Comparison of ENCODE assay signal across 8 cellular contexts in the genomic region with DNA sequence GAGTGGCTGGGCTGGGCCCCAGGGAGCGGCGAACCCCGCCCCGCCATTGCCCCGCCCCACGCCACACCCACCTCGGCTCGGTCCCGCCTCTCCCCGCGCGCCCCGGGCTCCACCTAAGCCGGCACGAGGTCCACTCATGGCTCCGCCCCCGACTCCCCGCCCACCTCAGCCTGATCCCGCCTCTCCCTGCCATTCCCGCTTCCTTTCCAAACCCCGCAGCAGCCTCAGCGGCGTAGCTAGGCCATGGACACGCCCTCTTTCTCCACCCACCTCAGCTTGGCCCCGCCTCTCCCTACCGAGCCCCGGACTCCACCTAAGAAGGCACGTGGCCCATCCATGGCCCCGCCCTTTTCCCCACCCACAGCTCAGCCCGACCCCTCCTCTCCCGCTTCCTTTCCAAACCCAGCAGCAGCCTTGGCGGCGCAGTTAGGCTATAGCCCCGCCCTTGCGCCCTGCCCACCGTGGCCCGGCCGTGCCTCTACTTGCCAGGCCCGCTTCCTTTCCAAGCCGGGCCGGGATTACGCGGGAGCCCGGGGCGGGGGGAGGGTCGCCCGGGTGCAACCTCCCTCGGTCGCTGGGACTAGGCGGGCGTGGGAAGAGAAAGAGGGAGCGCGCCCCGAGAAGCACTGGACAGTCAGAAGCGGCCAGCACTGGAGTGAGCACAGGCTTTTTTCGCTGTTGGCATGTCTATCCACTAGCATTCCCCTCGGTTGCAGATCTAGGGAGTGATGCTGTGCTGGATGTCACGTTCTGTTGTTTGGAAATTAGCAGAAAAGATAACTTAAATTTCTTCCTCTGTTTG. TPM values are rescaled to one million over a fixed set of nuclear protein-coding genes. Genes with fewer than 3 reads are reported as not detected.
DNase-seq lines count a peak whose midpoint lies in the region; ATAC-seq, FAIRE-seq and TF ChIP-seq lines count a peak whose summit lies in the region.

A gene with protein sequence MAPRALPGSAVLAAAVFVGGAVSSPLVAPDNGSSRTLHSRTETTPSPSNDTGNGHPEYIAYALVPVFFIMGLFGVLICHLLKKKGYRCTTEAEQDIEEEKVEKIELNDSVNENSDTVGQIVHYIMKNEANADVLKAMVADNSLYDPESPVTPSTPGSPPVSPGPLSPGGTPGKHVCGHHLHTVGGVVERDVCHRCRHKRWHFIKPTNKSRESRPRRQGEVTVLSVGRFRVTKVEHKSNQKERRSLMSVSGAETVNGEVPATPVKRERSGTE (minus strand): TSS at position 4 of the 802 bp plus-strand sequence. CDS start 89 bp downstream, outside the sequence.

- TF ChIP-seq EP300 in transverse colon (IDR thresholded peaks at IDR 0.05; ENCODE audit: low read depth) = no peak

- H3K9me3 ChIP-seq in T-helper 17 cell (ENCODE audit: control insufficient read depth, low read length, poor library complexity, severe bottlenecking) (no peaks in the 10 kb centered on the region), heart left ventricle (no peaks in the 10 kb centered on the region), transverse colon (no peaks in the 10 kb centered on the region)

- TF ChIP-seq POLR2A in GM12892 (IDR thresholded peaks at IDR 0.05; ENCODE audit: low read depth, low read length) (no peak), heart left ventricle (IDR thresholded peaks at IDR 0.05) (peak in 1 of 2 donors; percentile 12), transverse colon (IDR thresholded peaks at IDR 0.05) (no peak)

- H3K4me3 Mint-ChIP-seq in T-helper 17 cell = peak within 1 kb of the TSS; percentile 95

- H3K27me3 ChIP-seq in heart left ventricle (no peaks in the 10 kb centered on the region), transverse colon (no peaks in the 10 kb centered on the region)

- H3K27ac ChIP-seq in heart left ventricle (peak within 1 kb of the TSS; percentile 75 to 98 (median 96)), transverse colon (peak within 1 kb of the TSS; percentile 95 to 99 (median 97))

- peaks cover 5% of the 10 kb centered on the region for H3K27me3 Mint-ChIP-seq in T-helper 17 cell

- H3K4me1 Mint-ChIP-seq in T-helper 17 cell = peaks cover 27% of the 10 kb centered on the region

- 0 to 2% (median 0%) methylated on average over 42 to 58 of the region's 58 CpGs for WGBS in heart left ventricle, 4 donors
- WGBS in transverse colon (ENCODE audit: low coverage in 1 of 2), 2 donors = 0 to 3% methylated on average over 4 to 23 of the region's 58 CpGs

- TF ChIP-seq CTCF in heart left ventricle (IDR thresholded peaks at IDR 0.05) (no peak), transverse colon (IDR thresholded peaks at IDR 0.05) (no peak)

- H3K36me3 ChIP-seq in heart left ventricle (no peaks in the 10 kb centered on the region), transverse colon (no peaks in the 10 kb centered on the region)

- peak; percentile 90 for DNase-seq in GM12892 (ENCODE audit: insufficient read length)
- peak; percentile 98 for DNase-seq in NCI-H1694 (lab: John Stamatoyannopoulos, UW)
- peak; percentile 96 to 99 (median 97) for DNase-seq in T-helper 17 cell
- DNase-seq in amniotic stem cell (lab: John Stamatoyannopoulos, UW) = peak; percentile 98
- peak; percentile 99 to 100 (median 100) for DNase-seq in heart left ventricle
- DNase-seq in pons (ENCODE audit: low spot score) = peak; percentile 100
- peak; percentile 100 for DNase-seq in transverse colon

- in situ Hi-C loops in transverse colon (cut with MboI; ENCODE audit: low pct_ligation_motif_present in 1 of 4, low pct_unique_long_range_greater_than_20kb in 1 of 4, low sequenced_read_pairs in 3 of 4) = no loop called here

- H3K27ac Mint-ChIP-seq in T-helper 17 cell = peak within 1 kb of the TSS; percentile 91

- intact Hi-C loops in heart left ventricle (cut with DNase I) = loop anchor here (2.0 to 10.0 kb wide), 11 partner anchors 20 to 988 kb away; a partner anchor contains a TSS
- intact Hi-C loops in transverse colon (cut with DNase I; ENCODE audit: low total_unique reads) = no loop called here

- H3K36me3 Mint-ChIP-seq in T-helper 17 cell (ENCODE audit: low read depth) = peaks cover 4% of the 10 kb centered on the region

- peak; percentile 99 for FAIRE-seq in GM12892 (lab: Jason Lieb, UNC)

- peak within 1 kb of the TSS; percentile 65 to 99 (median 92) for H3K4me3 ChIP-seq in heart left ventricle
- peak within 1 kb of the TSS; percentile 72 to 98 (median 81) for H3K4me3 ChIP-seq in transverse colon

- H3K4me1 ChIP-seq in heart left ventricle (peaks cover 0 to 47% (median 24%) of the 10 kb centered on the region in 12 donors), transverse colon (peaks cover 20 to 40% (median 31%) of the 10 kb centered on the region in 4 donors)

- ATAC-seq in HG02885 (IDR thresholded peaks at IDR 0.05; ENCODE audit: poor library complexity, unreplicated experiment) (peak; percentile 85), T-helper 17 cell (peak; percentile 86), heart left ventricle (peak; percentile 97 to 98 (median 98))

RNA-seq across cellular contexts. Expression of the gene that starts here (rescaled TPM):
- 2.0 TPM for polyA plus RNA-seq in GM12892 (2012; ENCODE audit: missing spikeins)
- total RNA-seq in T-helper 17 cell (10 to 100 TPM; 30.1 to 30.7 TPM), heart left ventricle (10 to 100 TPM; 17.1 to 40.2 (median 28.5) TPM), transverse colon (100 to 1,000 TPM in 2 of 4 donors, 10 to 100 TPM in 1, 1 to 10 TPM in 1; 9.2 to 192 (median 107) TPM)
- polyA plus RNA-seq in heart left ventricle = 1 to 10 TPM; 2.0 to 9.6 TPM

Comparison
In these comparisons a context has a peak if more than half of its experiments do, and no peak if none do; other contexts are left out.
1. Peak in every context shown above with its lines: DNase-seq, ATAC-seq, H3K4me3 ChIP-seq and H3K27ac ChIP-seq.